In the genomic region with DNA sequence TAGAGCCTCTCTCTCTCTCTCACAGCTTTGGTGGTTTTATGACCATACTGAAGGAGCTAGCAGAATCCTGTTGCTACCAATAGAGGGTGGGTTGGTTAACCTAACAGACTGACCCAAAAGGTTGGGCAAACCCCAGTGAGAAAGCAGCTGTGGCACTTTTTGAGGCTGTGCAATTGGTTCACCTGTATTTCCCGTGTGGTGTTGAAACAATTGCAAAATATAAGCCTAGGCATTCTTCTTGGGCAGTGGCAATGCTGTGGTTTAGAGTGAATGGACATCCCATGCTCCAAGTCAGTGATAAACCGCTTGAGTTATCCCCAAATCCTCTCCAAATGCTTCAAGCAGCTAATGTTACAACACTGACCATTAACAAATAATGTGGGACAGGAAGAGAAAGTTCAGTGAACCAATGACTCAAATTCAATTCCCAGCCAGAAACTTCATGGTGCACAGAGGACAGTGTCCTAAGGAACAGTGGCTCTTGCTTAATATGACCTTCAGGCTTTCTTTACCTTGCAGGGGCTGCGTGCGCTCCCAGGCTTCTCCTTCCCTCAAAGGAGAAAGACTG, we compare ENCODE assay signal across 18 cellular contexts.
DNase-seq lines count a peak whose midpoint lies in the region; ATAC-seq and FAIRE-seq lines count a peak whose summit lies in the region.
"Had no signal": no experiment of that assay in that cellular context is flagged by ENCODE, and none has a peak within 500 bp of the region (broad histone marks: within the 10 kb centered on the region; RNA-seq: fewer than 3 reads in every experiment).

No MANE protein-coding gene starts in this region.

- no peaks in the 10 kb centered on the region for H3K27me3 ChIP-seq in small intestine (ENCODE audit: control insufficient read depth in 2 of 2, insufficient read depth in 2 of 2, low read length in 2 of 2)
- H3K27me3 ChIP-seq: heart left ventricle had no signal

- CTCF ChIA-PET in activated CD4-positive, alpha-beta memory T cell treated with anti-CD3 and anti-CD28 coated beads for 36 hours (lab: Charles Lee) = interaction anchor here (1.1 to 2.1 kb wide), 6 partner anchors 11 to 191 kb away, joined by 3 to 8 read pairs (median 4); no protein-coding TSS in a partner anchor
- CTCF ChIA-PET in activated CD4-positive, alpha-beta memory T cell treated with anti-CD3 and anti-CD28 coated beads, Interleukin-2, amount 10 ng/mL, durations not matched to agents 7 days and 5 days (lab: Charles Lee) = interaction anchor here (0.6 kb wide), 1 partner anchor 661 kb away, joined by 3 read pairs; no protein-coding TSS in a partner anchor
- CTCF ChIA-PET in activated CD8-positive, alpha-beta T cell treated with anti-CD3 and anti-CD28 coated beads, Interleukin-2, amount 10 ng/mL, durations not matched to agents 7 days and 5 days (lab: Charles Lee) = interaction anchor here (0.7 to 1.9 kb wide), 7 partner anchors 9 to 156 kb away, joined by 3 to 7 read pairs (median 3); no protein-coding TSS in a partner anchor

- FAIRE-seq in small intestine (lab: Jason Lieb, UNC) = no peak
- FAIRE-seq: A549, bronchial epithelial cell, D721Med had no signal

- no peaks in the 10 kb centered on the region for H3K4me1 ChIP-seq in small intestine (ENCODE audit: control insufficient read depth in 2 of 2, insufficient read depth in 1 of 2, low read depth in 1 of 2, low read length in 1 of 2)
- H3K4me1 ChIP-seq: A549 had no signal

- ATAC-seq in activated CD8-positive, alpha-beta T cell treated with anti-CD3 and anti-CD28 coated beads, Interleukin-2, amount 10 ng/mL, durations not matched to agents 7 days and 5 days = no peak
- ATAC-seq in stimulated activated naive CD8-positive, alpha-beta T cell treated with anti-CD3 and anti-CD28 coated beads, Interleukin-15, amount 100 ng/mL, for 72 hours = peak; percentile 98
- ATAC-seq: A549, heart left ventricle had no signal

- H3K27ac ChIP-seq in small intestine (ENCODE audit: low read depth in 1 of 2, low read length in 1 of 2) = peak overlapping the region in 1 of 2 donors; percentile 14
- H3K27ac ChIP-seq: A549, heart left ventricle, WERI-Rb-1 had no signal

- 65 to 67% (median 66%) methylated on average over 4 of the region's 4 CpGs for WGBS in small intestine, 3 donors

- H3K27me3 Mint-ChIP-seq in activated CD4-positive, alpha-beta memory T cell treated with anti-CD3 and anti-CD28 coated beads for 36 hours = no peaks in the 10 kb centered on the region
- H3K27me3 Mint-ChIP-seq in activated CD4-positive, alpha-beta memory T cell treated with anti-CD3 and anti-CD28 coated beads, Interleukin-2, amount 10 ng/mL, durations not matched to agents 7 days and 5 days = no peaks in the 10 kb centered on the region
- no peaks in the 10 kb centered on the region for H3K27me3 Mint-ChIP-seq in activated CD8-positive, alpha-beta T cell treated with anti-CD3 and anti-CD28 coated beads, Interleukin-2, amount 10 ng/mL, durations not matched to agents 7 days and 5 days (ENCODE audit: low read depth)
- peaks cover 1 to 2% (median 2%) of the 10 kb centered on the region in 3 donors for H3K27me3 Mint-ChIP-seq in immature natural killer cell (ENCODE audit: low read depth in 3 of 3)
- no peaks in the 10 kb centered on the region for H3K27me3 Mint-ChIP-seq in stimulated activated naive CD8-positive, alpha-beta T cell treated with anti-CD3 and anti-CD28 coated beads, Interleukin-15, amount 100 ng/mL, for 72 hours

- peaks cover 17% of the 10 kb centered on the region for H3K4me1 Mint-ChIP-seq in activated CD4-positive, alpha-beta memory T cell treated with anti-CD3 and anti-CD28 coated beads for 36 hours (ENCODE audit: low read depth)
- H3K4me1 Mint-ChIP-seq in activated CD4-positive, alpha-beta memory T cell treated with anti-CD3 and anti-CD28 coated beads, Interleukin-2, amount 10 ng/mL, durations not matched to agents 7 days and 5 days = peaks cover 8% of the 10 kb centered on the region
- H3K4me1 Mint-ChIP-seq in activated CD8-positive, alpha-beta T cell treated with anti-CD3 and anti-CD28 coated beads, Interleukin-2, amount 10 ng/mL, durations not matched to agents 7 days and 5 days (ENCODE audit: low read depth) = peaks cover 10% of the 10 kb centered on the region
- H3K4me1 Mint-ChIP-seq in immature natural killer cell = peaks cover 28 to 42% of the 10 kb centered on the region in 2 donors
- peaks cover 19% of the 10 kb centered on the region for H3K4me1 Mint-ChIP-seq in stimulated activated naive CD8-positive, alpha-beta T cell treated with anti-CD3 and anti-CD28 coated beads, Interleukin-15, amount 100 ng/mL, for 72 hours

- POLR2A ChIA-PET in activated CD4-positive, alpha-beta memory T cell treated with anti-CD3 and anti-CD28 coated beads for 36 hours (lab: Charles Lee) = no interaction called here
- POLR2A ChIA-PET in activated CD4-positive, alpha-beta memory T cell treated with anti-CD3 and anti-CD28 coated beads, Interleukin-2, amount 10 ng/mL, durations not matched to agents 7 days and 5 days (lab: Charles Lee) = interaction anchor here (0.8 kb wide), 2 partner anchors 91 to 150 kb away, joined by 3 read pairs; no protein-coding TSS in a partner anchor
- POLR2A ChIA-PET in activated CD8-positive, alpha-beta T cell treated with anti-CD3 and anti-CD28 coated beads, Interleukin-2, amount 10 ng/mL, durations not matched to agents 7 days and 5 days (lab: Charles Lee) = interaction anchor here (0.7 kb wide), 1 partner anchor 9 kb away, joined by 3 read pairs; no protein-coding TSS in a partner anchor

- H3K9me3 ChIP-seq in small intestine (ENCODE audit: control insufficient read depth, low read depth) = no peaks in the 10 kb centered on the region

- H3K36me3 ChIP-seq in small intestine (ENCODE audit: control insufficient read depth in 2 of 2, insufficient read depth in 2 of 2, low read length in 2 of 2) = no peaks in the 10 kb centered on the region
- H3K36me3 ChIP-seq: heart left ventricle, WERI-Rb-1 had no signal

- H3K9me3 Mint-ChIP-seq in activated CD4-positive, alpha-beta memory T cell treated with anti-CD3 and anti-CD28 coated beads for 36 hours = peaks cover 10% of the 10 kb centered on the region
- peaks cover 14% of the 10 kb centered on the region for H3K9me3 Mint-ChIP-seq in activated CD4-positive, alpha-beta memory T cell treated with anti-CD3 and anti-CD28 coated beads, Interleukin-2, amount 10 ng/mL, durations not matched to agents 7 days and 5 days
- no peaks in the 10 kb centered on the region for H3K9me3 Mint-ChIP-seq in activated CD8-positive, alpha-beta T cell treated with anti-CD3 and anti-CD28 coated beads, Interleukin-2, amount 10 ng/mL, durations not matched to agents 7 days and 5 days (ENCODE audit: insufficient read depth)
- H3K9me3 Mint-ChIP-seq in immature natural killer cell = no peaks in the 10 kb centered on the region
- peaks cover 11 to 14% of the 10 kb centered on the region in 2 donors for H3K9me3 Mint-ChIP-seq in stimulated activated naive CD8-positive, alpha-beta T cell treated with anti-CD3 and anti-CD28 coated beads, Interleukin-15, amount 100 ng/mL, for 72 hours

- intact Hi-C loops in activated CD4-positive, alpha-beta memory T cell treated with anti-CD3 and anti-CD28 coated beads for 36 hours (cut with micrococcal nuclease) = no loop called here

- no peak overlapping the region for H3K4me3 Mint-ChIP-seq in activated CD4-positive, alpha-beta memory T cell treated with anti-CD3 and anti-CD28 coated beads for 36 hours
- H3K4me3 Mint-ChIP-seq in activated CD4-positive, alpha-beta memory T cell treated with anti-CD3 and anti-CD28 coated beads, Interleukin-2, amount 10 ng/mL, durations not matched to agents 7 days and 5 days = no peak overlapping the region
- H3K4me3 Mint-ChIP-seq in activated CD8-positive, alpha-beta T cell treated with anti-CD3 and anti-CD28 coated beads, Interleukin-2, amount 10 ng/mL, durations not matched to agents 7 days and 5 days = no peak overlapping the region
- H3K4me3 Mint-ChIP-seq in immature natural killer cell = peak overlapping the region in 4 of 5 donors; percentile 15 to 57 (median 34)
- no peak overlapping the region for H3K4me3 Mint-ChIP-seq in stimulated activated naive CD8-positive, alpha-beta T cell treated with anti-CD3 and anti-CD28 coated beads, Interleukin-15, amount 100 ng/mL, for 72 hours

- no peak overlapping the region for H3K4me3 ChIP-seq in small intestine (ENCODE audit: low read depth in 1 of 2, low read length in 2 of 2)
- H3K4me3 ChIP-seq: A549, heart left ventricle had no signal

- no peak overlapping the region for H3K27ac Mint-ChIP-seq in activated CD4-positive, alpha-beta memory T cell treated with anti-CD3 and anti-CD28 coated beads for 36 hours
- H3K27ac Mint-ChIP-seq in activated CD4-positive, alpha-beta memory T cell treated with anti-CD3 and anti-CD28 coated beads, Interleukin-2, amount 10 ng/mL, durations not matched to agents 7 days and 5 days = no peak overlapping the region
- H3K27ac Mint-ChIP-seq in activated CD8-positive, alpha-beta T cell treated with anti-CD3 and anti-CD28 coated beads, Interleukin-2, amount 10 ng/mL, durations not matched to agents 7 days and 5 days = no peak overlapping the region
- H3K27ac Mint-ChIP-seq in immature natural killer cell = peak overlapping the region in 5 of 6 donors; percentile 9 to 42 (median 22)
- no peak overlapping the region for H3K27ac Mint-ChIP-seq in stimulated activated naive CD8-positive, alpha-beta T cell treated with anti-CD3 and anti-CD28 coated beads, Interleukin-15, amount 100 ng/mL, for 72 hours

- peaks cover 10% of the 10 kb centered on the region for H3K36me3 Mint-ChIP-seq in activated CD4-positive, alpha-beta memory T cell treated with anti-CD3 and anti-CD28 coated beads for 36 hours
- H3K36me3 Mint-ChIP-seq in activated CD4-positive, alpha-beta memory T cell treated with anti-CD3 and anti-CD28 coated beads, Interleukin-2, amount 10 ng/mL, durations not matched to agents 7 days and 5 days (ENCODE audit: low read depth) = no peaks in the 10 kb centered on the region
- H3K36me3 Mint-ChIP-seq in activated CD8-positive, alpha-beta T cell treated with anti-CD3 and anti-CD28 coated beads, Interleukin-2, amount 10 ng/mL, durations not matched to agents 7 days and 5 days (ENCODE audit: low read depth) = no peaks in the 10 kb centered on the region
- H3K36me3 Mint-ChIP-seq in immature natural killer cell = no peaks in the 10 kb centered on the region

- DNase-seq in activated CD4-positive, alpha-beta memory T cell treated with anti-CD3 and anti-CD28 coated beads for 36 hours = peak; percentile 31
- no peak for DNase-seq in activated CD4-positive, alpha-beta memory T cell treated with anti-CD3 and anti-CD28 coated beads, Interleukin-2, amount 10 ng/mL, durations not matched to agents 7 days and 5 days
- peak; percentile 27 for DNase-seq in activated CD8-positive, alpha-beta T cell treated with anti-CD3 and anti-CD28 coated beads, Interleukin-2, amount 10 ng/mL, durations not matched to agents 7 days and 5 days
- DNase-seq in immature natural killer cell = peak; percentile 63 to 72 (median 71)
- DNase-seq in stimulated activated naive CD8-positive, alpha-beta T cell treated with anti-CD3 and anti-CD28 coated beads, Interleukin-15, amount 100 ng/mL, for 72 hours = peak; percentile 4 to 56
- no peak for DNase-seq in OCI-M2 (lab: John Stamatoyannopoulos, UW; ENCODE audit: unreplicated experiment)
- DNase-seq in A172 (ENCODE audit: low spot score) = no peak
- no peak for DNase-seq in small intestine
- DNase-seq: activated naive CD4-positive, alpha-beta T cell treated with anti-CD3 and anti-CD28 coated beads, Interleukin-2, amount 50 U/mL, for 16 hours; heart left ventricle; kidney glomerular epithelial cell; NCI-H2029 treated with DMSO at 0.1 percent for 48 hours; NCI-H526; posterior cingulate gyrus; WERI-Rb-1 had no signal

Comparison
In these comparisons a context has a peak if more than half of its experiments do, and no peak if none do; other contexts are left out.
1. DNase-seq: peak in activated CD4-positive, alpha-beta memory T cell treated with anti-CD3 and anti-CD28 coated beads for 36 hours (single experiment), activated CD8-positive, alpha-beta T cell treated with anti-CD3 and anti-CD28 coated beads, Interleukin-2, amount 10 ng/mL, durations not matched to agents 7 days and 5 days (single experiment), immature natural killer cell (3 of 3) and stimulated activated naive CD8-positive, alpha-beta T cell treated with anti-CD3 and anti-CD28 coated beads, Interleukin-15, amount 100 ng/mL, for 72 hours (2 of 2); none in activated CD4-positive, alpha-beta memory T cell treated with anti-CD3 and anti-CD28 coated beads, Interleukin-2, amount 10 ng/mL, durations not matched to agents 7 days and 5 days (single experiment), OCI-M2 (single experiment), A172 (single experiment) and small intestine (single experiment).
2. H3K27ac Mint-ChIP-seq: peak in immature natural killer cell (5 of 6); none in activated CD4-positive, alpha-beta memory T cell treated with anti-CD3 and anti-CD28 coated beads for 36 hours (single experiment), activated CD4-positive, alpha-beta memory T cell treated with anti-CD3 and anti-CD28 coated beads, Interleukin-2, amount 10 ng/mL, durations not matched to agents 7 days and 5 days (single experiment), activated CD8-positive, alpha-beta T cell treated with anti-CD3 and anti-CD28 coated beads, Interleukin-2, amount 10 ng/mL, durations not matched to agents 7 days and 5 days (single experiment) and stimulated activated naive CD8-positive, alpha-beta T cell treated with anti-CD3 and anti-CD28 coated beads, Interleukin-15, amount 100 ng/mL, for 72 hours (0 of 2).
3. H3K4me3 Mint-ChIP-seq: peak in immature natural killer cell (4 of 5); none in activated CD4-positive, alpha-beta memory T cell treated with anti-CD3 and anti-CD28 coated beads for 36 hours (single experiment), activated CD4-positive, alpha-beta memory T cell treated with anti-CD3 and anti-CD28 coated beads, Interleukin-2, amount 10 ng/mL, durations not matched to agents 7 days and 5 days (single experiment), activated CD8-positive, alpha-beta T cell treated with anti-CD3 and anti-CD28 coated beads, Interleukin-2, amount 10 ng/mL, durations not matched to agents 7 days and 5 days (single experiment) and stimulated activated naive CD8-positive, alpha-beta T cell treated with anti-CD3 and anti-CD28 coated beads, Interleukin-15, amount 100 ng/mL, for 72 hours (0 of 2).